In the genomic region with DNA sequence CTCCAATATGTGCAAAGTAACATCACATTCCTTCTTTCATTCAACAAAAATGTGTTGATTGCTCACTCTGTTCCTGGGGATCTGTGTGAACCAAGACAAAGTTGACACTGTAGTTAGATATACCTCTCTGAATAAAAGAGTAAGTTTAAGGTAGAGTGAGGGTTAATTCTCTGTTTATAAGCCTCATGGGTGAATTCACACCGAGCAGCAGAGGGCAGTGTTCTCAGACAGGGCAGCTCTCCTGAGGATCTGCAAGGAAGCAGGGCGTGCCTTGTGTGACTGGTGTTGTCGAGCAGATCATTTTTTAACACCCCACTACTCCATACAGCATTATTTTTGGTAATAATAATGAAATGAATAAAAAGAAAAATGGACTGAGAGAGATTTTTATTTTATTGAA, we compare ENCODE assay signal across 1 cellular context.
TF ChIP-seq lines count a peak whose summit lies in the region.

No MANE protein-coding gene starts in this region.

TF ChIP-seq in HepG2, 621 proteins besides CTCF, POLR2A, EP300 and RAD21 (continues in another document):
- TF ChIP-seq SMC3 (IDR thresholded peaks at IDR 0.05; ENCODE audit: low read length) (peak; percentile 88), ZFP41 (CRISPR knock-in tag; IDR thresholded peaks at IDR 0.05; ENCODE audit: borderline replicate concordance) (no peak), ZBTB20 (CRISPR knock-in tag; IDR thresholded peaks at IDR 0.05; ENCODE audit: borderline replicate concordance, low read depth) (no peak), ZNF136 (CRISPR knock-in tag; IDR thresholded peaks at IDR 0.05; ENCODE audit: low read depth) (no peak), ZBTB38 (CRISPR knock-in tag; IDR thresholded peaks at IDR 0.05) (0 out of 2 replicates have a peak, but pooled peaks have one; percentile 28), THAP11 (CRISPR knock-in tag; IDR thresholded peaks at IDR 0.05) (peak; percentile 34; the same call in 1 of the 2 replicates), MED13 (CRISPR knock-in tag; IDR thresholded peaks at IDR 0.05) (no peak), RXRA (CRISPR knock-in tag; IDR thresholded peaks at IDR 0.05) (no peak), CENPX (CRISPR knock-in tag; IDR thresholded peaks at IDR 0.05) (no peak), ZBTB42 (CRISPR knock-in tag; IDR thresholded peaks at IDR 0.05) (no peak), NCOA1 (CRISPR knock-in tag; IDR thresholded peaks at IDR 0.05) (no peak), ZSCAN20 (CRISPR knock-in tag; IDR thresholded peaks at IDR 0.05; ENCODE audit: borderline replicate concordance) (no peak), ETV5 (CRISPR knock-in tag; IDR thresholded peaks at IDR 0.05; ENCODE audit: borderline replicate concordance) (no peak), ZNF567 (CRISPR knock-in tag; IDR thresholded peaks at IDR 0.05; ENCODE audit: borderline replicate concordance) (no peak), ZNF331 (CRISPR knock-in tag; IDR thresholded peaks at IDR 0.05) (no peak), ZNF572 (CRISPR knock-in tag; IDR thresholded peaks at IDR 0.05) (no peak), GABPA (IDR thresholded peaks at IDR 0.05; ENCODE audit: low read depth, low read length) (no peak), GABPA (CRISPR knock-in tag; IDR thresholded peaks at IDR 0.05; ENCODE audit: low read depth) (peak; percentile 15; the same call in 1 of the 2 replicates), RFX3 (CRISPR knock-in tag; IDR thresholded peaks at IDR 0.05) (no peak), ZNF367 (CRISPR knock-in tag; IDR thresholded peaks at IDR 0.05; ENCODE audit: borderline replicate concordance) (no peak), POGZ (CRISPR knock-in tag; IDR thresholded peaks at IDR 0.05) (0 out of 2 replicates have a peak, but pooled peaks have one; percentile 18), TBX2 (CRISPR knock-in tag; IDR thresholded peaks at IDR 0.05; ENCODE audit: borderline replicate concordance) (no peak), ZNF737 (CRISPR knock-in tag; IDR thresholded peaks at IDR 0.05; ENCODE audit: borderline replicate concordance) (no peak), ZNF652 (CRISPR knock-in tag; IDR thresholded peaks at IDR 0.05; ENCODE audit: borderline replicate concordance, low read depth) (peak; percentile 97), ZNF782 (CRISPR knock-in tag; IDR thresholded peaks at IDR 0.05; ENCODE audit: borderline replicate concordance) (no peak), MLLT10 (CRISPR knock-in tag; IDR thresholded peaks at IDR 0.05) (no peak), CCAR2 (optimal IDR thresholded peaks at IDR 0.05; ENCODE audit: low read depth, low read length) (no peak), JUNB (CRISPR knock-in tag; IDR thresholded peaks at IDR 0.05; ENCODE audit: borderline replicate concordance) (no peak), FOXA3 (CRISPR knock-in tag; IDR thresholded peaks at IDR 0.05) (0 out of 2 replicates have a peak, but pooled peaks have one; percentile 12), ZNF780A (CRISPR knock-in tag; IDR thresholded peaks at IDR 0.05) (no peak), ZNF224 (CRISPR knock-in tag; IDR thresholded peaks at IDR 0.05) (no peak), HES4 (CRISPR knock-in tag; IDR thresholded peaks at IDR 0.05; ENCODE audit: borderline replicate concordance) (no peak), SALL1 (CRISPR knock-in tag; IDR thresholded peaks at IDR 0.05) (peak; percentile 37; the same call in 1 of the 2 replicates), HDAC6 (IDR thresholded peaks at IDR 0.05; ENCODE audit: low read depth, low read length) (no peak), RFXAP (CRISPR knock-in tag; IDR thresholded peaks at IDR 0.05; ENCODE audit: borderline replicate concordance) (no peak), PTBP1 (IDR thresholded peaks at IDR 0.05; ENCODE audit: low read depth, low read length, poor library complexity, severe bottlenecking) (no peak), EEA1 (CRISPR knock-in tag; IDR thresholded peaks at IDR 0.05; ENCODE audit: borderline replicate concordance) (no peak), MAFF (IDR thresholded peaks at IDR 0.05; ENCODE audit: low read depth, low read length) (no peak), ZMYM2 (CRISPR knock-in tag; IDR thresholded peaks at IDR 0.05) (0 out of 2 replicates have a peak, but pooled peaks have one; percentile 27), ATRX (CRISPR knock-in tag; IDR thresholded peaks at IDR 0.05; ENCODE audit: borderline replicate concordance) (no peak), STAG1 (CRISPR knock-in tag; IDR thresholded peaks at IDR 0.05) (peak; percentile 68), ZBTB8A (CRISPR knock-in tag; IDR thresholded peaks at IDR 0.05; ENCODE audit: borderline replicate concordance, low read depth) (no peak), ASH2L (IDR thresholded peaks at IDR 0.05; ENCODE audit: insufficient read length, low read depth, low read length) (no peak), CBX5 (CRISPR knock-in tag; IDR thresholded peaks at IDR 0.05; ENCODE audit: borderline replicate concordance) (no peak), HCFC1 (IDR thresholded peaks at IDR 0.05; ENCODE audit: low read depth, low read length) (no peak)
- TF ChIP-seq, protein P1, sequence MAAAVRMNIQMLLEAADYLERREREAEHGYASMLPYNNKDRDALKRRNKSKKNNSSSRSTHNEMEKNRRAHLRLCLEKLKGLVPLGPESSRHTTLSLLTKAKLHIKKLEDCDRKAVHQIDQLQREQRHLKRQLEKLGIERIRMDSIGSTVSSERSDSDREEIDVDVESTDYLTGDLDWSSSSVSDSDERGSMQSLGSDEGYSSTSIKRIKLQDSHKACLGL (CRISPR knock-in tag; IDR thresholded peaks at IDR 0.05), result no peak
- TF ChIP-seq, protein P2, sequence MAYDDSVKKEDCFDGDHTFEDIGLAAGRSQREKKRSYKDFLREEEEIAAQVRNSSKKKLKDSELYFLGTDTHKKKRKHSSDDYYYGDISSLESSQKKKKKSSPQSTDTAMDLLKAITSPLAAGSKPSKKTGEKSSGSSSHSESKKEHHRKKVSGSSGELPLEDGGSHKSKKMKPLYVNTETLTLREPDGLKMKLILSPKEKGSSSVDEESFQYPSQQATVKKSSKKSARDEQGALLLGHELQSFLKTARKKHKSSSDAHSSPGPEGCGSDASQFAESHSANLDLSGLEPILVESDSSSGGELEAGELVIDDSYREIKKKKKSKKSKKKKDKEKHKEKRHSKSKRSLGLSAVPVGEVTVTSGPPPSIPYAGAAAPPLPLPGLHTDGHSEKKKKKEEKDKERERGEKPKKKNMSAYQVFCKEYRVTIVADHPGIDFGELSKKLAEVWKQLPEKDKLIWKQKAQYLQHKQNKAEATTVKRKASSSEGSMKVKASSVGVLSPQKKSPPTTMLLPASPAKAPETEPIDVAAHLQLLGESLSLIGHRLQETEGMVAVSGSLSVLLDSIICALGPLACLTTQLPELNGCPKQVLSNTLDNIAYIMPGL (CRISPR knock-in tag; IDR thresholded peaks at IDR 0.05; ENCODE audit: borderline replicate concordance in 1 of 2, low read depth in 1 of 2), result peak in 1 of 2 experiments; percentile 59; a peak in 1 of 4 replicates
- TF ChIP-seq, protein P3, sequence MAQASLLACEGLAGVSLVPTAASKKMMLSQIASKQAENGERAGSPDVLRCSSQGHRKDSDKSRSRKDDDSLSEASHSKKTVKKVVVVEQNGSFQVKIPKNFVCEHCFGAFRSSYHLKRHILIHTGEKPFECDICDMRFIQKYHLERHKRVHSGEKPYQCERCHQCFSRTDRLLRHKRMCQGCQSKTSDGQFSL (CRISPR knock-in tag; IDR thresholded peaks at IDR 0.05), result no peak
- TF ChIP-seq, protein P4, sequence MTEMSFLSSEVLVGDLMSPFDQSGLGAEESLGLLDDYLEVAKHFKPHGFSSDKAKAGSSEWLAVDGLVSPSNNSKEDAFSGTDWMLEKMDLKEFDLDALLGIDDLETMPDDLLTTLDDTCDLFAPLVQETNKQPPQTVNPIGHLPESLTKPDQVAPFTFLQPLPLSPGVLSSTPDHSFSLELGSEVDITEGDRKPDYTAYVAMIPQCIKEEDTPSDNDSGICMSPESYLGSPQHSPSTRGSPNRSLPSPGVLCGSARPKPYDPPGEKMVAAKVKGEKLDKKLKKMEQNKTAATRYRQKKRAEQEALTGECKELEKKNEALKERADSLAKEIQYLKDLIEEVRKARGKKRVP (CRISPR knock-in tag; IDR thresholded peaks at IDR 0.05), result no peak
- TF ChIP-seq, protein P5, sequence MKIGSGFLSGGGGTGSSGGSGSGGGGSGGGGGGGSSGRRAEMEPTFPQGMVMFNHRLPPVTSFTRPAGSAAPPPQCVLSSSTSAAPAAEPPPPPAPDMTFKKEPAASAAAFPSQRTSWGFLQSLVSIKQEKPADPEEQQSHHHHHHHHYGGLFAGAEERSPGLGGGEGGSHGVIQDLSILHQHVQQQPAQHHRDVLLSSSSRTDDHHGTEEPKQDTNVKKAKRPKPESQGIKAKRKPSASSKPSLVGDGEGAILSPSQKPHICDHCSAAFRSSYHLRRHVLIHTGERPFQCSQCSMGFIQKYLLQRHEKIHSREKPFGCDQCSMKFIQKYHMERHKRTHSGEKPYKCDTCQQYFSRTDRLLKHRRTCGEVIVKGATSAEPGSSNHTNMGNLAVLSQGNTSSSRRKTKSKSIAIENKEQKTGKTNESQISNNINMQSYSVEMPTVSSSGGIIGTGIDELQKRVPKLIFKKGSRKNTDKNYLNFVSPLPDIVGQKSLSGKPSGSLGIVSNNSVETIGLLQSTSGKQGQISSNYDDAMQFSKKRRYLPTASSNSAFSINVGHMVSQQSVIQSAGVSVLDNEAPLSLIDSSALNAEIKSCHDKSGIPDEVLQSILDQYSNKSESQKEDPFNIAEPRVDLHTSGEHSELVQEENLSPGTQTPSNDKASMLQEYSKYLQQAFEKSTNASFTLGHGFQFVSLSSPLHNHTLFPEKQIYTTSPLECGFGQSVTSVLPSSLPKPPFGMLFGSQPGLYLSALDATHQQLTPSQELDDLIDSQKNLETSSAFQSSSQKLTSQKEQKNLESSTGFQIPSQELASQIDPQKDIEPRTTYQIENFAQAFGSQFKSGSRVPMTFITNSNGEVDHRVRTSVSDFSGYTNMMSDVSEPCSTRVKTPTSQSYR (CRISPR knock-in tag; IDR thresholded peaks at IDR 0.05; ENCODE audit: borderline replicate concordance), result no peak
- TF ChIP-seq, protein P6, sequence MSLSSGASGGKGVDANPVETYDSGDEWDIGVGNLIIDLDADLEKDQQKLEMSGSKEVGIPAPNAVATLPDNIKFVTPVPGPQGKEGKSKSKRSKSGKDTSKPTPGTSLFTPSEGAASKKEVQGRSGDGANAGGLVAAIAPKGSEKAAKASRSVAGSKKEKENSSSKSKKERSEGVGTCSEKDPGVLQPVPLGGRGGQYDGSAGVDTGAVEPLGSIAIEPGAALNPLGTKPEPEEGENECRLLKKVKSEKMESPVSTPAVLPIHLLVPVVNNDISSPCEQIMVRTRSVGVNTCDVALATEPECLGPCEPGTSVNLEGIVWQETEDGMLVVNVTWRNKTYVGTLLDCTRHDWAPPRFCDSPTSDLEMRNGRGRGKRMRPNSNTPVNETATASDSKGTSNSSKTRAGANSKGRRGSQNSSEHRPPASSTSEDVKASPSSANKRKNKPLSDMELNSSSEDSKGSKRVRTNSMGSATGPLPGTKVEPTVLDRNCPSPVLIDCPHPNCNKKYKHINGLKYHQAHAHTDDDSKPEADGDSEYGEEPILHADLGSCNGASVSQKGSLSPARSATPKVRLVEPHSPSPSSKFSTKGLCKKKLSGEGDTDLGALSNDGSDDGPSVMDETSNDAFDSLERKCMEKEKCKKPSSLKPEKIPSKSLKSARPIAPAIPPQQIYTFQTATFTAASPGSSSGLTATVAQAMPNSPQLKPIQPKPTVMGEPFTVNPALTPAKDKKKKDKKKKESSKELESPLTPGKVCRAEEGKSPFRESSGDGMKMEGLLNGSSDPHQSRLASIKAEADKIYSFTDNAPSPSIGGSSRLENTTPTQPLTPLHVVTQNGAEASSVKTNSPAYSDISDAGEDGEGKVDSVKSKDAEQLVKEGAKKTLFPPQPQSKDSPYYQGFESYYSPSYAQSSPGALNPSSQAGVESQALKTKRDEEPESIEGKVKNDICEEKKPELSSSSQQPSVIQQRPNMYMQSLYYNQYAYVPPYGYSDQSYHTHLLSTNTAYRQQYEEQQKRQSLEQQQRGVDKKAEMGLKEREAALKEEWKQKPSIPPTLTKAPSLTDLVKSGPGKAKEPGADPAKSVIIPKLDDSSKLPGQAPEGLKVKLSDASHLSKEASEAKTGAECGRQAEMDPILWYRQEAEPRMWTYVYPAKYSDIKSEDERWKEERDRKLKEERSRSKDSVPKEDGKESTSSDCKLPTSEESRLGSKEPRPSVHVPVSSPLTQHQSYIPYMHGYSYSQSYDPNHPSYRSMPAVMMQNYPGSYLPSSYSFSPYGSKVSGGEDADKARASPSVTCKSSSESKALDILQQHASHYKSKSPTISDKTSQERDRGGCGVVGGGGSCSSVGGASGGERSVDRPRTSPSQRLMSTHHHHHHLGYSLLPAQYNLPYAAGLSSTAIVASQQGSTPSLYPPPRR (CRISPR knock-in tag; IDR thresholded peaks at IDR 0.05; ENCODE audit: borderline replicate concordance), result no peak
- TF ChIP-seq, protein P7, sequence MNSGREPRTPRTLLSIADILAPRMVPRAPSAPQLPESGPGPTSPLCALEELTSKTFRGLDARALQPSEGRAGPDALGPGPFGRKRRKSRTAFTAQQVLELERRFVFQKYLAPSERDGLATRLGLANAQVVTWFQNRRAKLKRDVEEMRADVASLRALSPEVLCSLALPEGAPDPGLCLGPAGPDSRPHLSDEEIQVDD (CRISPR knock-in tag; IDR thresholded peaks at IDR 0.05; ENCODE audit: borderline replicate concordance), result no peak
- TF ChIP-seq, protein P8, sequence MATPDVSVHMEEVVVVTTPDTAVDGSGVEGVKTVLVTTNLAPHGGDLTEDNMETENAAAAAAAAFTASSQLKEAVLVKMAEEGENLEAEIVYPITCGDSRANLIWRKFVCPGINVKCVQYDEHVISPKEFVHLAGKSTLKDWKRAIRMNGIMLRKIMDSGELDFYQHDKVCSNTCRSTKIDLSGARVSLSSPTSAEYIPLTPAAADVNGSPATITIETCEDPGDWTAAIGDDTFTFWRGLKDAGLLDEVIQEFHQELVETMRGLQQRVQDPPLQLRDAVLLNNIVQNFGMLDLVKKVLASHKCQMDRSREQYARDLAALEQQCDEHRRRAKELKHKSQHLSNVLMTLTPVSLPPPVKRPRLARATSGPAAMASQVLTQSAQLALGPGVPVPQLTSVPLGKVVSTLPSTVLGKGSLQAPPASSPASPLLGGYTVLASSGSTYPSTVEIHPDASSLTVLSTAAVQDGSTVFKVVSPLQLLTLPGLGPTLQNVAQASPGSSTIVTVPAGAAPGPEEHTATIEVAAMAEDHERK (CRISPR knock-in tag; IDR thresholded peaks at IDR 0.05; ENCODE audit: low read depth), result no peak
- TF ChIP-seq, protein P9, sequence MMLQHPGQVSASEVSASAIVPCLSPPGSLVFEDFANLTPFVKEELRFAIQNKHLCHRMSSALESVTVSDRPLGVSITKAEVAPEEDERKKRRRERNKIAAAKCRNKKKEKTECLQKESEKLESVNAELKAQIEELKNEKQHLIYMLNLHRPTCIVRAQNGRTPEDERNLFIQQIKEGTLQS (CRISPR knock-in tag; IDR thresholded peaks at IDR 0.05), result no peak
- TF ChIP-seq, protein P10, sequence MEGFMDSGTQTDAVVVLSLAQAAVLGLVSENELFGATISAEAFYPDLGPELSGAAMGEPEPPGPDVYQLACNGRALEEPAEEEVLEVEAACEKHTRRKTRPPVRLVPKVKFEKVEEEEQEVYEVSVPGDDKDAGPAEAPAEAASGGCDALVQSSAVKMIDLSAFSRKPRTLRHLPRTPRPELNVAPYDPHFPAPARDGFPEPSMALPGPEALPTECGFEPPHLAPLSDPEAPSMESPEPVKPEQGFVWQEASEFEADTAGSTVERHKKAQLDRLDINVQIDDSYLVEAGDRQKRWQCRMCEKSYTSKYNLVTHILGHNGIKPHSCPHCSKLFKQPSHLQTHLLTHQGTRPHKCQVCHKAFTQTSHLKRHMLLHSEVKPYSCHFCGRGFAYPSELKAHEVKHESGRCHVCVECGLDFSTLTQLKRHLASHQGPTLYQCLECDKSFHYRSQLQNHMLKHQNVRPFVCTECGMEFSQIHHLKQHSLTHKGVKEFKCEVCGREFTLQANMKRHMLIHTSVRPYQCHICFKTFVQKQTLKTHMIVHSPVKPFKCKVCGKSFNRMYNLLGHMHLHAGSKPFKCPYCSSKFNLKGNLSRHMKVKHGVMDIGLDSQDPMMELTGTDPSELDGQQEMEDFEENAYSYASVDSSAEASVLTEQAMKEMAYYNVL (CRISPR knock-in tag; IDR thresholded peaks at IDR 0.05; ENCODE audit: borderline replicate concordance), result no peak
